Comparison of ENCODE assay signal across 13 cellular contexts in the genomic region with DNA sequence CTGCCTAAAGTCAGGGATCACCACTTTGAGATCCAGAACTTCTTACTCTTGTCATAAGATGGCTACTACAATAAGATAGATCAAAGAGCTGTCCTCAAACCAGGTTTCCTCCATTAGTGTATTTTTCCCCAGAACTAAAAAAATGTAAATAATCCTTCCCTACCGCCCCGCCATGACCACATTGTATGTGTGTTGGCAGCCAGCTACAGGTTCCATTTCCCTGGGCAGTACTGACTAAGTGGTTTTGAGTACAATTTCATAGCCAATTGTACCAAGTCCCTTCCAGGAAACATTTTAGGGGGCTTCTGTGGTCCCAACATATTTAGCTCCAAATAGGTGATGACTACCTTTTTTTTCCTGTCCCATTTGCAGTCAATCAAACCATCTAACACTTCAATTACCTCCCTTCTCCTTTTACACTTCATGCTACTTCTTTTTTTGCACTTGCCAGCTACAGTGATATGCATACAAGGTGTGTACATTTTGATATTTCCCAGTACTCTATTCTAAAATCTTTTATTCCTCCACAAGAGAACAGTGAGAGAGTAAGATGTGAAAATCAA. TPM values are rescaled to one million over a fixed set of nuclear protein-coding genes. Genes with fewer than 3 reads are reported as not detected.
DNase-seq lines count a peak whose midpoint lies in the region; ATAC-seq and TF ChIP-seq lines count a peak whose summit lies in the region.
"Had no signal": no experiment of that assay in that cellular context is flagged by ENCODE, and none has a peak within 500 bp of the region (broad histone marks: within the 10 kb centered on the region; RNA-seq: fewer than 3 reads in every experiment).

No MANE protein-coding gene starts in this region.

- no peaks in the 10 kb centered on the region for H3K36me3 ChIP-seq in gastroesophageal sphincter
- no peaks in the 10 kb centered on the region for H3K36me3 ChIP-seq in smooth muscle cell (ENCODE audit: low read depth)
- peaks cover 3 to 10% of the 10 kb centered on the region in 2 experiments for H3K36me3 ChIP-seq in SK-N-SH (replicated peaks in 1 of 2; ENCODE audit: control insufficient read depth in 1 of 2, insufficient read depth in 2 of 2, low read length in 1 of 2)

- H3K9ac ChIP-seq in smooth muscle cell (ENCODE audit: low read depth): no peak overlapping the region
- no peak overlapping the region for H3K9ac ChIP-seq in SK-N-SH

- no peak for TF ChIP-seq EP300 in gastroesophageal sphincter (IDR thresholded peaks at IDR 0.05)
- no peak for TF ChIP-seq EP300 in SK-N-SH (IDR thresholded peaks at IDR 0.05; ENCODE audit: borderline replicate concordance in 1 of 2, low read depth in 1 of 2, low read length in 1 of 2)

- H3K9me3 ChIP-seq in gastroesophageal sphincter (no peaks in the 10 kb centered on the region), smooth muscle cell (replicated peaks; ENCODE audit: low read depth) (no peaks in the 10 kb centered on the region), SK-N-SH (no peaks in the 10 kb centered on the region)

- H3K4me3 Mint-ChIP-seq in activated CD4-positive, alpha-beta T cell treated with anti-CD3 and anti-CD28 coated beads, Interleukin-2, amount 10 ng/mL, durations not matched to agents 24 days and 14 days: peak overlapping the region; percentile 28
- peak overlapping the region in 2 of 3 donors; percentile 22 to 55 for H3K4me3 Mint-ChIP-seq in T-cell

- H3K4me1 ChIP-seq in gastroesophageal sphincter (peaks cover under 1 to 82% (median 16%) of the 10 kb centered on the region in 3 donors), smooth muscle cell (ENCODE audit: low read depth) (peaks cover 32% of the 10 kb centered on the region), SK-N-SH (ENCODE audit: control insufficient read depth in 1 of 2, insufficient read depth in 2 of 2, low read depth in 1 of 2, low read length in 1 of 2) (peaks cover 11 to 28% of the 10 kb centered on the region in 2 experiments; a peak in 3 of 4 replicates)

- CTCF ChIA-PET in T-cell (lab: Charles Lee): interaction anchor here in 1 of 2 donors (0.6 to 1.9 kb wide), 3 partner anchors 11 to 32 kb away, joined by 3 to 9 read pairs (median 4); no protein-coding TSS in a partner anchor
- CTCF ChIA-PET in SK-N-SH (lab: Yijun Ruan, JAX): interaction anchor here (0.6 to 7.1 kb wide), 6 partner anchors 19 to 296 kb away, joined by 3 to 60 read pairs (median 5); no protein-coding TSS in a partner anchor

- peaks cover 5% of the 10 kb centered on the region for H3F3A ChIP-seq in smooth muscle cell (ENCODE audit: low read depth)
- peaks cover 7% of the 10 kb centered on the region for H3F3A ChIP-seq in SK-N-SH (replicated peaks; ENCODE audit: insufficient read depth)

- H3K27ac ChIP-seq in gastroesophageal sphincter: peak overlapping the region in 3 of 4 donors; percentile 14 to 57 (median 35)
- no peak overlapping the region for H3K27ac ChIP-seq in smooth muscle cell (ENCODE audit: low read depth)
- H3K27ac ChIP-seq in SK-N-SH (ENCODE audit: low read depth in 2 of 2, low read length in 1 of 2): no peak overlapping the region

- WGBS in gastroesophageal sphincter (ENCODE audit: low coverage in 1 of 2), 2 donors: 33 to 38% methylated on average over 2 of the region's 2 CpGs
- WGBS in smooth muscle cell (ENCODE audit: low lambda C conversion rate): 77% methylated on average over 2 of the region's 2 CpGs
- WGBS in SK-N-SH (ENCODE audit: low lambda C conversion rate): 96% methylated on average over 2 of the region's 2 CpGs

- TF ChIP-seq CTCF in gastroesophageal sphincter (IDR thresholded peaks at IDR 0.05) (no peak), smooth muscle cell (IDR thresholded peaks at IDR 0.05; ENCODE audit: borderline replicate concordance, insufficient read depth, poor library complexity, severe bottlenecking) (no peak), SK-N-SH (IDR thresholded peaks at IDR 0.05) (no peak)

- H3K79me2 ChIP-seq in smooth muscle cell (ENCODE audit: low read depth) (peaks cover 88% of the 10 kb centered on the region), SK-N-SH (ENCODE audit: insufficient read depth) (peaks cover 87% of the 10 kb centered on the region)

- no peak overlapping the region for H3K27ac Mint-ChIP-seq in activated CD4-positive, alpha-beta T cell treated with anti-CD3 and anti-CD28 coated beads, Interleukin-2, amount 10 ng/mL, durations not matched to agents 24 days and 14 days
- peak overlapping the region in 1 of 2 donors; percentile 6 for H3K27ac Mint-ChIP-seq in T-cell

- H4K20me1 ChIP-seq in smooth muscle cell (ENCODE audit: low read depth): peaks cover 85% of the 10 kb centered on the region
- H4K20me1 ChIP-seq in SK-N-SH (ENCODE audit: insufficient read depth): peaks cover 84% of the 10 kb centered on the region

- peaks cover 38% of the 10 kb centered on the region for H3K4me1 Mint-ChIP-seq in activated CD4-positive, alpha-beta T cell treated with anti-CD3 and anti-CD28 coated beads, Interleukin-2, amount 10 ng/mL, durations not matched to agents 24 days and 14 days
- peaks cover 69 to 74% (median 71%) of the 10 kb centered on the region in 3 donors for H3K4me1 Mint-ChIP-seq in T-cell

- no peak overlapping the region for H2AFZ ChIP-seq in smooth muscle cell (ENCODE audit: low read depth)
- no peak overlapping the region for H2AFZ ChIP-seq in SK-N-SH (ENCODE audit: low read depth)

- H3K27me3 Mint-ChIP-seq in activated CD4-positive, alpha-beta T cell treated with anti-CD3 and anti-CD28 coated beads, Interleukin-2, amount 10 ng/mL, durations not matched to agents 24 days and 14 days: no peaks in the 10 kb centered on the region
- no peaks in the 10 kb centered on the region for H3K27me3 Mint-ChIP-seq in T-cell

- intact Hi-C loops in activated CD4-positive, alpha-beta T cell treated with anti-CD3 and anti-CD28 coated beads, Interleukin-2, amount 10 ng/mL, durations not matched to agents 24 days and 14 days (cut with micrococcal nuclease): no loop called here

- POLR2A ChIA-PET in T-cell (lab: Charles Lee) (interaction anchor here (0.5 to 0.6 kb wide), 3 partner anchors 8 to 91 kb away, joined by 3 to 4 read pairs (median 4); no protein-coding TSS in a partner anchor), SK-N-SH (lab: Yijun Ruan, JAX) (no interaction called here)

- no peak for DNase-seq in activated CD4-positive, alpha-beta T cell treated with anti-CD3 and anti-CD28 coated beads, Interleukin-2, amount 10 ng/mL, durations not matched to agents 24 days and 14 days
- DNase-seq in activated CD4-positive, alpha-beta T cell treated with anti-CD3 and anti-CD28 coated beads for 4 hours: no peak
- DNase-seq in T-cell: no peak
- no peak for DNase-seq in smooth muscle cell (lab: John Stamatoyannopoulos, UW; ENCODE audit: unreplicated experiment)
- DNase-seq in SK-N-SH: no peak
- DNase-seq in stimulated activated naive CD4-positive, alpha-beta T cell treated with Interleukin-2 at 50 U/mL for 16 hours (lab: John Stamatoyannopoulos, UW): no peak
- no peak for DNase-seq in OCI-M1 (lab: John Stamatoyannopoulos, UW)
- DNase-seq: ACHN; caudate nucleus; NCI-H1436 treated with DMSO at 0.1 percent for 48 hours; occipital lobe; stimulated activated CD4-positive, alpha-beta T cell treated with anti-CD3 and anti-CD28 coated beads, Interleukin-4, amount 100 ng/mL, for 1 hour had no signal

- peaks cover 31% of the 10 kb centered on the region for H3K36me3 Mint-ChIP-seq in activated CD4-positive, alpha-beta T cell treated with anti-CD3 and anti-CD28 coated beads, Interleukin-2, amount 10 ng/mL, durations not matched to agents 24 days and 14 days (ENCODE audit: low read depth)
- H3K36me3 Mint-ChIP-seq in T-cell: peaks cover 17% of the 10 kb centered on the region

- no peak for TF ChIP-seq RAD21 in SK-N-SH (IDR thresholded peaks at IDR 0.05; ENCODE audit: low read length)

- H3K27me3 ChIP-seq in gastroesophageal sphincter (no peaks in the 10 kb centered on the region), smooth muscle cell (ENCODE audit: low read depth) (no peaks in the 10 kb centered on the region), SK-N-SH (ENCODE audit: insufficient read depth) (no peaks in the 10 kb centered on the region)

- H3K4me3 ChIP-seq in gastroesophageal sphincter: no peak overlapping the region
- peak overlapping the region; percentile 19 for H3K4me3 ChIP-seq in smooth muscle cell
- no peak overlapping the region for H3K4me3 ChIP-seq in SK-N-SH (ENCODE audit: low read depth in 2 of 2, low read length in 1 of 2)

- TF ChIP-seq POLR2A in gastroesophageal sphincter (IDR thresholded peaks at IDR 0.05): no peak

- ATAC-seq in T-cell (replicated peaks in 1 of 4) (no peak), gastroesophageal sphincter (no peak)

- H3K9me2 ChIP-seq in SK-N-SH: no peaks in the 10 kb centered on the region

- no peaks in the 10 kb centered on the region for H3K9me3 Mint-ChIP-seq in activated CD4-positive, alpha-beta T cell treated with anti-CD3 and anti-CD28 coated beads, Interleukin-2, amount 10 ng/mL, durations not matched to agents 24 days and 14 days
- no peaks in the 10 kb centered on the region for H3K9me3 Mint-ChIP-seq in T-cell

- no peak overlapping the region for H3K4me2 ChIP-seq in smooth muscle cell
- H3K4me2 ChIP-seq in SK-N-SH: no peak overlapping the region

TF ChIP-seq in SK-N-SH, 30 proteins besides CTCF, POLR2A, EP300 and RAD21 (continues in another document):
- TF ChIP-seq NFIC (IDR thresholded peaks at IDR 0.05; ENCODE audit: borderline replicate concordance): no peak
- TF ChIP-seq TCF12 (IDR thresholded peaks at IDR 0.05): no peak
- no peak for TF ChIP-seq ELF1 (IDR thresholded peaks at IDR 0.05)
- no peak for TF ChIP-seq GATA2 (CRISPR knock-in tag; IDR thresholded peaks at IDR 0.05)
- TF ChIP-seq JUND (IDR thresholded peaks at IDR 0.05): no peak
- TF ChIP-seq, protein P1, sequence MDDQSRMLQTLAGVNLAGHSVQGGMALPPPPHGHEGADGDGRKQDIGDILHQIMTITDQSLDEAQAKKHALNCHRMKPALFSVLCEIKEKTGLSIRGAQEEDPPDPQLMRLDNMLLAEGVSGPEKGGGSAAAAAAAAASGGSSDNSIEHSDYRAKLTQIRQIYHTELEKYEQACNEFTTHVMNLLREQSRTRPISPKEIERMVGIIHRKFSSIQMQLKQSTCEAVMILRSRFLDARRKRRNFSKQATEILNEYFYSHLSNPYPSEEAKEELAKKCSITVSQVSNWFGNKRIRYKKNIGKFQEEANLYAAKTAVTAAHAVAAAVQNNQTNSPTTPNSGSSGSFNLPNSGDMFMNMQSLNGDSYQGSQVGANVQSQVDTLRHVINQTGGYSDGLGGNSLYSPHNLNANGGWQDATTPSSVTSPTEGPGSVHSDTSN (IDR thresholded peaks at IDR 0.05): no peak
- TF ChIP-seq MEF2A (IDR thresholded peaks at IDR 0.05; ENCODE audit: borderline replicate concordance, low read depth): no peak
- TF ChIP-seq CHD2 (IDR thresholded peaks at IDR 0.05; ENCODE audit: low read length, partially characterized antibody): no peak

RNA-seq across cellular contexts. Expression of a gene that starts 4.0 kb away (rescaled TPM):
- total RNA-seq in activated CD4-positive, alpha-beta T cell treated with anti-CD3 and anti-CD28 coated beads, Interleukin-2, amount 10 ng/mL, durations not matched to agents 24 days and 14 days: 122 and 130 TPM in 2 replicates
- 100 to 1,000 TPM; 128 to 154 (median 138) TPM for total RNA-seq in T-cell
- total RNA-seq in gastroesophageal sphincter: 100 to 1,000 TPM in 2 of 4 donors, 10 to 100 TPM in 2; 61.5 to 140 (median 98.0) TPM
- 42.0 and 54.1 TPM in 2 replicates for total RNA-seq in smooth muscle cell
- polyA plus RNA-seq in smooth muscle cell: 5.2 and 9.1 TPM in 2 replicates
- 19.7 and 29.7 TPM in 2 replicates for polyA plus RNA-seq in SK-N-SH (2012; rRNA removed)
- 22.7 and 25.9 TPM in 2 replicates for polyA plus RNA-seq in SK-N-SH (2012; cell fraction: cytosol; rRNA removed)
- polyA plus RNA-seq in SK-N-SH (2012; cell fraction: nucleus; rRNA removed): 12.6 and 30.0 TPM in 2 replicates

Comparison
In these comparisons a context has a peak if more than half of its experiments do, and no peak if none do; other contexts are left out.
1. H3K27ac ChIP-seq: peak in gastroesophageal sphincter (3 of 4); none in smooth muscle cell (single experiment) and SK-N-SH (0 of 2).